Comparison of ENCODE assay signal across 16 cellular contexts in the genomic region with DNA sequence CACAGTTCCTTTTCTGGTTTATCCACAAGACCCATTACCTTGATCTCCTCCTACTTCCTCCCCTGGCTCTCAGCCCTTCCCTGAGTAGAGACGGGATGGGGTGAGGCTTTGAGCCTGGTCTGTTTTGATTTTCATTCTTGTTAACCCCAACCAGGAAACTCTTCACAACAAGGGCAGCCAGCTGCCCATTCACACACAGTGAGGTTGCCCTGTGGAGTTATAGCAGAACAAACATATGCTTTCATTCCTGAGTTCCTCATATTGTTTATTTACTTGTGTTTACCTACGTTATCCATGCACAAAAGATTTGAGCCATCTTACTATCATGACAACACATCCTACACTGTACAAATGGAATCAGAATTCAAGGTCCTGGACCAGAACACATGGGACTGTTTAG. TPM values are rescaled to one million over a fixed set of nuclear protein-coding genes. Genes with fewer than 3 reads are reported as not detected.
DNase-seq lines count a peak whose midpoint lies in the region; FAIRE-seq and TF ChIP-seq lines count a peak whose summit lies in the region.
"Had no signal": no experiment of that assay in that cellular context is flagged by ENCODE, and none has a peak within 500 bp of the region (broad histone marks: within the 10 kb centered on the region; RNA-seq: fewer than 3 reads in every experiment).

No MANE protein-coding gene starts in this region.

- H3K27me3 ChIP-seq in mammary epithelial cell (ENCODE audit: insufficient read depth, low read length) (no peaks in the 10 kb centered on the region), endothelial cell of umbilical vein (ENCODE audit: control insufficient read depth in 2 of 2, insufficient read depth in 2 of 2, low read length in 2 of 2) (no peaks in the 10 kb centered on the region), Caco-2 (replicated peaks; ENCODE audit: control insufficient read depth, insufficient read depth, low read length) (no peaks in the 10 kb centered on the region)
- H3K27me3 ChIP-seq: SJSA1 had no signal

- H3K4me2 ChIP-seq in mammary epithelial cell (ENCODE audit: insufficient read depth, low read depth, low read length) (no peak overlapping the region), endothelial cell of umbilical vein (ENCODE audit: insufficient read depth, low read length) (no peak overlapping the region)

- POLR2A ChIA-PET in MCF 10A (lab: Yijun Ruan, JAX) (no interaction called here), endothelial cell of umbilical vein (lab: Charles Lee) (no interaction called here), Caco-2 (lab: Charles Lee) (no interaction called here)

- no peaks in the 10 kb centered on the region for H4K20me1 ChIP-seq in mammary epithelial cell (ENCODE audit: insufficient read depth, low read length)
- no peaks in the 10 kb centered on the region for H4K20me1 ChIP-seq in endothelial cell of umbilical vein (replicated peaks; ENCODE audit: control insufficient read depth, extremely low read depth, insufficient read depth, low read length)

- FAIRE-seq in endothelial cell of umbilical vein (lab: Jason Lieb, UNC): no peak
- peak; percentile 48 for FAIRE-seq in urothelium cell line (lab: Jason Lieb, UNC)

- no peak for TF ChIP-seq POLR2A in endothelial cell of umbilical vein (IDR thresholded peaks at IDR 0.05; ENCODE audit: low read depth, low read length)

- DNase-seq in mammary epithelial cell (no peak), MCF 10A (ENCODE audit: unreplicated experiment) (no peak), NCI-H774 (lab: John Stamatoyannopoulos, UW) (peak; percentile 3), endothelial cell of umbilical vein (ENCODE audit: low read depth, low spot score) (peak; percentile 34), urothelium cell line (ENCODE audit: low spot score) (no peak), Caco-2 (no peak), NCI-H2196 treated with DMSO at 0.1 percent for 48 hours (lab: John Stamatoyannopoulos, UW; ENCODE audit: unreplicated experiment) (no peak), LoVo (ENCODE audit: low spot score) (no peak)
- DNase-seq: CD8-positive, alpha-beta T cell; EL; NCI-H1436; NCI-H2081; NCI-H2227 treated with DMSO at 0.1 percent for 48 hours; NCI-H82 had no signal

- H3K9me3 ChIP-seq in mammary epithelial cell (replicated peaks; ENCODE audit: insufficient read depth, low read length) (no peaks in the 10 kb centered on the region), endothelial cell of umbilical vein (replicated peaks; ENCODE audit: control insufficient read depth, insufficient read depth, low read length) (no peaks in the 10 kb centered on the region), Caco-2 (no peaks in the 10 kb centered on the region)
- H3K9me3 ChIP-seq: HAP-1, SJSA1 had no signal

- no peaks in the 10 kb centered on the region for H3K79me2 ChIP-seq in mammary epithelial cell (ENCODE audit: insufficient read depth, low read length)
- H3K79me2 ChIP-seq in endothelial cell of umbilical vein (ENCODE audit: control insufficient read depth, insufficient read depth, low read length): no peaks in the 10 kb centered on the region

- CTCF ChIA-PET in mammary epithelial cell (lab: Charles Lee; ENCODE audit: low non-redundant PET) (no interaction called here), MCF 10A (lab: Yijun Ruan, JAX) (interaction anchor here (0.8 to 8.2 kb wide), 3 partner anchors 12 to 49 kb away, joined by 3 to 75 read pairs (median 4); no protein-coding TSS in a partner anchor), endothelial cell of umbilical vein (lab: Charles Lee) (interaction anchor here (1.3 to 2.6 kb wide), 2 partner anchors 11 to 49 kb away, joined by 6 to 12 read pairs; no protein-coding TSS in a partner anchor), Caco-2 (lab: Charles Lee) (no interaction called here)

- 45% methylated on average over 2 of the region's 2 CpGs for WGBS in mammary epithelial cell (ENCODE audit: low coverage, missing lambda C conversion rate)

- no peak overlapping the region for H3K4me3 ChIP-seq in mammary epithelial cell (replicated peaks in 1 of 3; ENCODE audit: insufficient read depth in 1 of 3, low read depth in 2 of 3, low read length in 3 of 3)
- H3K4me3 ChIP-seq in endothelial cell of umbilical vein (replicated peaks in 1 of 3; ENCODE audit: insufficient read depth in 1 of 3, low read depth in 1 of 3, low read length in 3 of 3): no peak overlapping the region
- no peak overlapping the region for H3K4me3 ChIP-seq in Caco-2 (ENCODE audit: low read depth, low read length)
- H3K4me3 ChIP-seq: HAP-1, SJSA1 had no signal

- H3K4me3 Mint-ChIP-seq in MCF 10A (ENCODE audit: unreplicated experiment) (no peak overlapping the region), Caco-2 (ENCODE audit: unreplicated experiment) (no peak overlapping the region)
- H3K4me3 Mint-ChIP-seq: CD8-positive, alpha-beta T cell had no signal

- H3K4me1 ChIP-seq in mammary epithelial cell (ENCODE audit: insufficient read depth, low read length): peaks cover 38% of the 10 kb centered on the region
- no peaks in the 10 kb centered on the region for H3K4me1 ChIP-seq in endothelial cell of umbilical vein (ENCODE audit: control insufficient read depth, extremely low read depth, insufficient read depth, low read length)
- H3K4me1 ChIP-seq in Caco-2: peaks cover 4% of the 10 kb centered on the region; the same call in 1 of the 2 replicates
- H3K4me1 ChIP-seq: HAP-1 had no signal

- dilution Hi-C loops in mammary epithelial cell (cut with HindIII; ENCODE audit: low sequenced_read_pairs) (no loop called here), endothelial cell of umbilical vein (cut with MboI; ENCODE audit: extremely low pct_ligation_motif_present, low sequenced_read_pairs) (no loop called here)

- H2AFZ ChIP-seq in mammary epithelial cell (ENCODE audit: low read depth, low read length) (peak overlapping the region; percentile 64), endothelial cell of umbilical vein (ENCODE audit: low read depth, low read length) (no peak overlapping the region)

- H3K36me3 ChIP-seq in mammary epithelial cell (ENCODE audit: insufficient read depth, low read length) (no peaks in the 10 kb centered on the region), endothelial cell of umbilical vein (ENCODE audit: control insufficient read depth in 2 of 2, extremely low read depth in 1 of 2, insufficient read depth in 2 of 2, low read length in 2 of 2) (no peaks in the 10 kb centered on the region), Caco-2 (ENCODE audit: control insufficient read depth, insufficient read depth, low read length) (no peaks in the 10 kb centered on the region)
- H3K36me3 ChIP-seq: HAP-1, SJSA1 had no signal

- H3K27ac ChIP-seq in mammary epithelial cell (ENCODE audit: insufficient read depth, low read depth, low read length): peak overlapping the region; percentile 26
- no peak overlapping the region for H3K27ac ChIP-seq in endothelial cell of umbilical vein (ENCODE audit: insufficient read depth, low read depth, low read length)

- H3K9me1 ChIP-seq in endothelial cell of umbilical vein (replicated peaks; ENCODE audit: control insufficient read depth, extremely low read depth, insufficient read depth, low read length): no peaks in the 10 kb centered on the region

- in situ Hi-C loops in mammary epithelial cell (cut with MboI; ENCODE audit: low sequenced_read_pairs in 2 of 2): no loop called here

- H3K9me3 Mint-ChIP-seq in MCF 10A (ENCODE audit: unreplicated experiment) (no peaks in the 10 kb centered on the region), Caco-2 (ENCODE audit: unreplicated experiment) (no peaks in the 10 kb centered on the region)
- H3K9me3 Mint-ChIP-seq: CD8-positive, alpha-beta T cell had no signal

- H3K27ac Mint-ChIP-seq in MCF 10A (ENCODE audit: low read depth, unreplicated experiment): no peak overlapping the region
- no peak overlapping the region for H3K27ac Mint-ChIP-seq in Caco-2 (ENCODE audit: unreplicated experiment)
- H3K27ac Mint-ChIP-seq: CD8-positive, alpha-beta T cell had no signal

- no peak overlapping the region for H3K9ac ChIP-seq in mammary epithelial cell (ENCODE audit: insufficient read depth, low read length)
- no peak overlapping the region for H3K9ac ChIP-seq in endothelial cell of umbilical vein (replicated peaks; ENCODE audit: extremely low read depth, insufficient read depth, low read length)

- no peaks in the 10 kb centered on the region for H3K27me3 Mint-ChIP-seq in MCF 10A (ENCODE audit: insufficient read depth, unreplicated experiment)
- H3K27me3 Mint-ChIP-seq in Caco-2 (ENCODE audit: insufficient read depth, unreplicated experiment): no peaks in the 10 kb centered on the region

- intact Hi-C loops in mammary epithelial cell (cut with micrococcal nuclease) (no loop called here), MCF 10A (cut with micrococcal nuclease) (no loop called here), endothelial cell of umbilical vein (cut with micrococcal nuclease) (no loop called here), Caco-2 (cut with micrococcal nuclease; ENCODE audit: unreplicated experiment) (no loop called here)

- BruUV-seq in mammary epithelial cell (replicated peaks; lab: Mats Ljungman, UMichigan) (no TSS peak), MCF 10A (replicated peaks; lab: Mats Ljungman, UMichigan) (no TSS peak), endothelial cell of umbilical vein (replicated peaks; lab: Mats Ljungman, UMichigan) (no TSS peak), Caco-2 (replicated peaks; lab: Mats Ljungman, UMichigan) (no TSS peak)

- TF ChIP-seq CTCF in mammary epithelial cell (conservative IDR thresholded peaks at IDR 0.05 in 1 of 2, IDR thresholded peaks at IDR 0.05 in 1 of 2; ENCODE audit: extremely low read depth in 1 of 2, insufficient read depth in 1 of 2, low read depth in 1 of 2, low read length in 2 of 2): no peak
- TF ChIP-seq CTCF in MCF 10A (IDR thresholded peaks at IDR 0.05; ENCODE audit: unreplicated experiment): no peak
- TF ChIP-seq CTCF in endothelial cell of umbilical vein (IDR thresholded peaks at IDR 0.05; ENCODE audit: extremely low read depth in 1 of 2, insufficient read depth in 1 of 2, low read depth in 1 of 2, low read length in 2 of 2): no peak
- TF ChIP-seq CTCF in Caco-2 (IDR thresholded peaks at IDR 0.05; ENCODE audit: insufficient read depth in 1 of 2, low read depth in 1 of 2, low read length in 1 of 2, severe bottlenecking in 1 of 2, unreplicated experiment in 1 of 2): no peak

- H3K4me1 Mint-ChIP-seq in MCF 10A (ENCODE audit: insufficient read depth, unreplicated experiment) (no peaks in the 10 kb centered on the region), Caco-2 (ENCODE audit: low read depth, unreplicated experiment) (peaks cover 7% of the 10 kb centered on the region)

- H3K36me3 Mint-ChIP-seq in MCF 10A (ENCODE audit: insufficient read depth, unreplicated experiment) (no peaks in the 10 kb centered on the region), Caco-2 (ENCODE audit: insufficient read depth, unreplicated experiment) (no peaks in the 10 kb centered on the region)
- H3K36me3 Mint-ChIP-seq: CD8-positive, alpha-beta T cell had no signal

RNA-seq across cellular contexts. Expression of a gene that starts 21.8 kb away (rescaled TPM):
- total RNA-seq in mammary epithelial cell (under 1 TPM in 1 of 2 donors, not detected in 1; 0.17 TPM), MCF 10A (2022) (0.40 TPM in 1 of 2 replicates, not detected in the other), endothelial cell of umbilical vein (0.13 and 0.32 TPM in 2 replicates), Caco-2 (2022) (not detected in 2 replicates)
- polyA plus RNA-seq in mammary epithelial cell (0.05 TPM), endothelial cell of umbilical vein (0.10 TPM in 2 replicates)
- polyA minus RNA-seq in mammary epithelial cell (not detected), endothelial cell of umbilical vein (0.04 and 1.1 TPM in 2 replicates)
- 0.10 and 0.15 TPM in 2 replicates for polyA plus RNA-seq in endothelial cell of umbilical vein (2011; cell fraction: cytosol; rRNA removed)
- polyA plus RNA-seq in endothelial cell of umbilical vein (2011; cell fraction: nucleus; rRNA removed): 0.26 and 0.41 TPM in 2 replicates
- 0.24 and 0.59 TPM in 2 replicates for polyA plus RNA-seq in endothelial cell of umbilical vein (2012)
- not detected for polyA minus RNA-seq in endothelial cell of umbilical vein (2011; cell fraction: cytosol; rRNA and poly(A)+ RNA removed)
- 0.34 and 0.38 TPM in 2 replicates for polyA minus RNA-seq in endothelial cell of umbilical vein (2011; cell fraction: nucleus; rRNA and poly(A)+ RNA removed)
- total RNA-seq: CD8-positive, alpha-beta T cell had no signal

Comparison
In these comparisons a context has a peak if more than half of its experiments do, and no peak if none do; other contexts are left out.
1. CTCF ChIA-PET loops: an anchor here in MCF 10A (0.8 to 8.2 kb wide) and endothelial cell of umbilical vein (1.3 to 2.6 kb wide); none called in mammary epithelial cell and Caco-2.
2. DNase-seq: peak in NCI-H774 (single experiment) and endothelial cell of umbilical vein (single experiment); none in mammary epithelial cell (single experiment), MCF 10A (single experiment), urothelium cell line (single experiment), Caco-2 (0 of 2), NCI-H2196 treated with DMSO at 0.1 percent for 48 hours (single experiment) and LoVo (single experiment).